ENCODE assay signal across 11 cellular contexts in genomic region chrX:72349190-72349589, GRCh38. TPM values are rescaled to one million over a fixed set of nuclear protein-coding genes. Genes with fewer than 3 reads are reported as not detected.
DNase-seq lines count a peak whose midpoint lies in the region; ATAC-seq and TF ChIP-seq lines count a peak whose summit lies in the region.
"Had no signal": no experiment of that assay in that cellular context is flagged by ENCODE, and none has a peak within 500 bp of the region (broad histone marks: within the 10 kb centered on the region; RNA-seq: fewer than 3 reads in every experiment).

No MANE protein-coding gene starts in this region.

- H3K27me3 ChIP-seq in BE2C = no peaks in the 10 kb centered on the region

- ATAC-seq in GM21447 (IDR thresholded peaks at IDR 0.05; ENCODE audit: unreplicated experiment) (peak; percentile 95), HG03196 (IDR thresholded peaks at IDR 0.05; ENCODE audit: unreplicated experiment) (peak; percentile 69), Right ventricle myocardium inferior (no peak)

- H3K4me3 ChIP-seq in BE2C (ENCODE audit: low read depth, low read length) = no peak overlapping the region

- intact Hi-C loops in Right ventricle myocardium inferior (cut with DNase I) = no loop called here

- no peaks in the 10 kb centered on the region for H3K36me3 ChIP-seq in BE2C

- peak; percentile 48 for DNase-seq in activated CD8-positive, alpha-beta memory T cell treated with anti-CD3 and anti-CD28 coated beads, Interleukin-2, amount 50 U/mL, for 48 hours
- no peak for DNase-seq in activated CD8-positive, alpha-beta memory T cell treated with anti-CD3 and anti-CD28 coated beads, Interleukin-2, amount 50 U/mL, for 4 hours
- peak; percentile 30 for DNase-seq in stimulated activated CD4-positive, alpha-beta T cell treated with anti-CD3 and anti-CD28 coated beads, Interleukin-1b, Interleukin-23, amount 100 ng/mL, for 48 hours
- DNase-seq in BE2C (no peak), Right ventricle myocardium inferior (ENCODE audit: missing footprints) (no peak), NCI-H1092 (lab: John Stamatoyannopoulos, UW) (no peak)
- DNase-seq: IMR-90, NCI-H446 treated with DMSO at 0.1 percent for 48 hours, retina had no signal

- no peaks in the 10 kb centered on the region for H3K9me3 ChIP-seq in BE2C

- H3K4me1 ChIP-seq in BE2C = peaks cover 4% of the 10 kb centered on the region; the same call in 1 of the 2 replicates

- TF ChIP-seq CTCF in BE2C (IDR thresholded peaks at IDR 0.05; ENCODE audit: low read depth, low read length) = no peak

RNA-seq across cellular contexts. Expression of gene CITED1, which starts 43.5 kb away (rescaled TPM):
- 12.4 TPM for polyA plus RNA-seq in BE2C (2012; ENCODE audit: insufficient read depth, insufficient read length, low read depth)
- total RNA-seq in Right ventricle myocardium inferior = not detected

Comparison
In these comparisons a context has a peak if more than half of its experiments do, and no peak if none do; other contexts are left out.
1. DNase-seq: peak in activated CD8-positive, alpha-beta memory T cell treated with anti-CD3 and anti-CD28 coated beads, Interleukin-2, amount 50 U/mL, for 48 hours (single experiment) and stimulated activated CD4-positive, alpha-beta T cell treated with anti-CD3 and anti-CD28 coated beads, Interleukin-1b, Interleukin-23, amount 100 ng/mL, for 48 hours (single experiment); none in activated CD8-positive, alpha-beta memory T cell treated with anti-CD3 and anti-CD28 coated beads, Interleukin-2, amount 50 U/mL, for 4 hours (single experiment), BE2C (single experiment), Right ventricle myocardium inferior (single experiment) and NCI-H1092 (single experiment).